In the genomic region with DNA sequence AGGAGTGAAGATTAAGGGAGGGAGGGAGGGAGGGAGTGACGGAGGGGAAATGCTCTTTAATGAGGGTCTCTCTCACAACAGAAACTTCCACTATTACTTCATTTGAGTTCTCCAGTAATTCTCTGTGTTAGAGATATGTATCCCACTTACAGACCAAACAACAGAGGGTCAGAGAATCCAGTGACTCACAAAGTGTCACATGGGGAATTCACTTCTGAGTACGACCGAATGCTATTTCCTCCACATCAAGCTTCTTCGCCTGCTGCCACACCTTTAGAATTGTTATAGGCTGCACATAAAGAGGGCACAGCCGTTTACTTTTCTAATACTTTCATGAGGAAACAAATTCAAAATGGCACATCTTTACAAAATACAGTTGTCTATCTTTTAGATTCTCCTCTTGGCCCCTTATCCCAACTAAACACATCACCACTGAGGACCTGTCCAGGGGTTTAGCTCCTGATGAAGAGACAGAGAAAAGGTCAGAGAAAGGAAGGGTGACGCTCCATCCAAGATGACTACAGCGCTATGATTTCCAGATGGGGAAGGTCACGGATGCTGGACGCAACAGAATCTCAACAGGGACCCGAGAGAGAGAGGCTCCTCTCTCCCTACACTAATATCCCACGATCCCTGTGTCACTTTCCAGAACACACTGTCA, we compare ENCODE assay signal across 9 cellular contexts.
DNase-seq lines count a peak whose midpoint lies in the region; ATAC-seq and TF ChIP-seq lines count a peak whose summit lies in the region.
"Had no signal": no experiment of that assay in that cellular context is flagged by ENCODE, and none has a peak within 500 bp of the region (broad histone marks: within the 10 kb centered on the region; RNA-seq: fewer than 3 reads in every experiment).

No MANE protein-coding gene starts in this region.

- H3K4me3 ChIP-seq in upper lobe of left lung = no peak overlapping the region

- no peak for DNase-seq in activated T-cell treated with anti-CD3 and anti-CD28 coated beads, Interleukin-2, amount 50 U/mL, for 72 hours
- DNase-seq in activated T-cell treated with anti-CD3 and anti-CD28 coated beads, Interleukin-2, amount 50 U/mL, for 1 hour = no peak
- DNase-seq in kidney tubule cell (ENCODE audit: low spot score) = peak; percentile 79
- DNase-seq in upper lobe of left lung = no peak
- no peak for DNase-seq in effector CD4-positive, alpha-beta T cell
- DNase-seq in activated T-cell treated with anti-CD3 and anti-CD28 coated beads, Interleukin-2, amount 50 U/mL, for 48 hours = no peak
- no peak for DNase-seq in NOMO-1 (lab: John Stamatoyannopoulos, UW; ENCODE audit: unreplicated experiment in 2 of 2)
- DNase-seq: T-cell had no signal

- H3K27ac ChIP-seq in upper lobe of left lung = peak overlapping the region; percentile 48 to 89 (median 54)

- no peaks in the 10 kb centered on the region for H3K36me3 ChIP-seq in upper lobe of left lung

- H3K36me3 Mint-ChIP-seq in activated T-cell treated with anti-CD3 and anti-CD28 coated beads, Interleukin-2, amount 50 U/mL, for 72 hours (ENCODE audit: insufficient read depth in 2 of 2) = no peaks in the 10 kb centered on the region
- H3K36me3 Mint-ChIP-seq in brain = peaks cover 14% of the 10 kb centered on the region

- H3K9me3 Mint-ChIP-seq in activated T-cell treated with anti-CD3 and anti-CD28 coated beads, Interleukin-2, amount 50 U/mL, for 72 hours = no peaks in the 10 kb centered on the region
- peaks cover 0 to 2% (median 0%) of the 10 kb centered on the region in 5 experiments for H3K9me3 Mint-ChIP-seq in brain
- H3K9me3 Mint-ChIP-seq: T-cell had no signal

- H3K27ac Mint-ChIP-seq in activated T-cell treated with anti-CD3 and anti-CD28 coated beads, Interleukin-2, amount 50 U/mL, for 72 hours = peak overlapping the region; percentile 16
- peak overlapping the region; percentile 8 to 98 (median 93) for H3K27ac Mint-ChIP-seq in brain
- H3K27ac Mint-ChIP-seq: T-cell had no signal

- H3K27me3 Mint-ChIP-seq in activated T-cell treated with anti-CD3 and anti-CD28 coated beads, Interleukin-2, amount 50 U/mL, for 72 hours (ENCODE audit: low read depth) = peaks cover 11% of the 10 kb centered on the region
- peaks cover 3% of the 10 kb centered on the region for H3K27me3 Mint-ChIP-seq in brain

- 74 to 83% methylated on average over 11 of the region's 11 CpGs for WGBS in upper lobe of left lung, 2 donors

- no peaks in the 10 kb centered on the region for H3K27me3 ChIP-seq in upper lobe of left lung

- H3K4me3 Mint-ChIP-seq in activated T-cell treated with anti-CD3 and anti-CD28 coated beads, Interleukin-2, amount 50 U/mL, for 72 hours = no peak overlapping the region
- H3K4me3 Mint-ChIP-seq in brain = peak overlapping the region in 2 of 5 experiments; percentile 2 to 5

- peaks cover 59% of the 10 kb centered on the region for H3K4me1 Mint-ChIP-seq in activated T-cell treated with anti-CD3 and anti-CD28 coated beads, Interleukin-2, amount 50 U/mL, for 72 hours (ENCODE audit: low read depth)
- H3K4me1 Mint-ChIP-seq in brain = peaks cover 93% of the 10 kb centered on the region

- no peak for ATAC-seq in activated T-cell treated with anti-CD3 and anti-CD28 coated beads, Interleukin-2, amount 50 U/mL, for 72 hours (replicated peaks in 1 of 2)
- no peak for ATAC-seq in upper lobe of left lung (ENCODE audit: low FRiP score in 2 of 2)
- ATAC-seq: T-cell had no signal

- H3K9me3 ChIP-seq in upper lobe of left lung = no peaks in the 10 kb centered on the region

- peaks cover 62 to 88% (median 78%) of the 10 kb centered on the region in 4 donors for H3K4me1 ChIP-seq in upper lobe of left lung

- no peak for TF ChIP-seq POLR2A in upper lobe of left lung (IDR thresholded peaks at IDR 0.05)

- no peak for TF ChIP-seq EP300 in upper lobe of left lung (IDR thresholded peaks at IDR 0.05)

- TF ChIP-seq CTCF in brain (conservative IDR thresholded peaks at IDR 0.05) (no peak), upper lobe of left lung (IDR thresholded peaks at IDR 0.05) (no peak)
